In genomic region chr5:149367249-149367971, GRCh38 we compare ENCODE assay signal across 8 cellular contexts. TPM values are rescaled to one million over a fixed set of nuclear protein-coding genes. Genes with fewer than 3 reads are reported as not detected.
DNase-seq lines count a peak whose midpoint lies in the region; ATAC-seq lines count a peak whose summit lies in the region.

No MANE protein-coding gene starts in this region.

- peaks cover 4 to 10% of the 10 kb centered on the region in 2 experiments for H3K27me3 ChIP-seq in mesenchymal stem cell (ENCODE audit: control insufficient read depth in 1 of 2, insufficient read depth in 1 of 2, low read length in 2 of 2)

- H2AK5ac ChIP-seq in mesenchymal stem cell (ENCODE audit: low read length, severe bottlenecking): no peak overlapping the region

- peak overlapping the region; percentile 73 for H4K8ac ChIP-seq in mesenchymal stem cell (ENCODE audit: low read length)

- no peaks in the 10 kb centered on the region for H3K9me3 ChIP-seq in mesenchymal stem cell (ENCODE audit: control insufficient read depth, low read length)

- no peaks in the 10 kb centered on the region for H3K27me3 Mint-ChIP-seq in activated CD4-positive, alpha-beta T cell treated with anti-CD3 and anti-CD28 coated beads for 36 hours

- POLR2A ChIA-PET in activated CD4-positive, alpha-beta T cell treated with anti-CD3 and anti-CD28 coated beads for 36 hours (lab: Charles Lee): interaction anchor here (0.8 kb wide), 1 partner anchor 69 kb away, joined by 4 read pairs; no protein-coding TSS in a partner anchor

- no peak overlapping the region for H3K14ac ChIP-seq in mesenchymal stem cell (ENCODE audit: low read length in 2 of 2)

- peak overlapping the region; percentile 75 to 80 for H2BK12ac ChIP-seq in mesenchymal stem cell (ENCODE audit: low read length in 2 of 2)

- H3K4me1 ChIP-seq in mesenchymal stem cell (ENCODE audit: control insufficient read depth, insufficient read depth, low read depth, low read length): peaks cover 4% of the 10 kb centered on the region

- CTCF ChIA-PET in activated CD4-positive, alpha-beta T cell treated with anti-CD3 and anti-CD28 coated beads for 36 hours (lab: Charles Lee): interaction anchor here (0.6 to 6.5 kb wide), 27 partner anchors 7 to 572 kb away, joined by 3 to 84 read pairs (median 5); partner anchors contain the start of genes GRPEL2 and PCYOX1L

- WGBS in mesenchymal stem cell: 32% methylated on average over 14 of the region's 14 CpGs

- H3K18ac ChIP-seq in mesenchymal stem cell (ENCODE audit: low read depth in 1 of 2, low read length in 2 of 2): peak overlapping the region; percentile 46 to 58

- no peak overlapping the region for H3K4me3 ChIP-seq in mesenchymal stem cell (ENCODE audit: insufficient read depth in 1 of 2, low read depth in 1 of 2, low read length in 2 of 2)

- H3K9ac ChIP-seq in mesenchymal stem cell (ENCODE audit: low read length): no peak overlapping the region

- H3K4me2 ChIP-seq in mesenchymal stem cell (ENCODE audit: low read length, poor library complexity, severe bottlenecking): no peak overlapping the region

- no peaks in the 10 kb centered on the region for H3K79me1 ChIP-seq in mesenchymal stem cell (replicated peaks; ENCODE audit: low read length, poor library complexity, severe bottlenecking)

- H3K27ac ChIP-seq in mesenchymal stem cell (ENCODE audit: low read length, poor library complexity, severe bottlenecking): no peak overlapping the region

- ATAC-seq in GM18502 (IDR thresholded peaks at IDR 0.05; ENCODE audit: poor library complexity, unreplicated experiment) (peak; percentile 77), HG03095 (IDR thresholded peaks at IDR 0.05; ENCODE audit: unreplicated experiment) (peak; percentile 79)
- peak; percentile 65 for ATAC-seq in activated CD4-positive, alpha-beta T cell treated with anti-CD3 and anti-CD28 coated beads for 36 hours
- no peak for ATAC-seq in stimulated activated naive CD8-positive, alpha-beta T cell treated with anti-CD3 and anti-CD28 coated beads, Interleukin-15, Interleukin-2, amounts not matched to agents 100 U/mL and 50 U/mL, for 24 hours

- H4K91ac ChIP-seq in mesenchymal stem cell (ENCODE audit: low read length): peak overlapping the region; percentile 37

- H2AFZ ChIP-seq in mesenchymal stem cell (ENCODE audit: low read depth, low read length): no peak overlapping the region

- intact Hi-C loops in activated CD4-positive, alpha-beta T cell treated with anti-CD3 and anti-CD28 coated beads for 36 hours (cut with DNase I, micrococcal nuclease): loop anchor here in 1 of 2 experiments (5.0 kb wide), 2 partner anchors 65 to 195 kb away; no protein-coding TSS in a partner anchor

- H3K4ac ChIP-seq in mesenchymal stem cell (ENCODE audit: low read depth in 1 of 2, low read length in 2 of 2): peak overlapping the region; percentile 45 to 70

- H3K4me3 Mint-ChIP-seq in activated CD4-positive, alpha-beta T cell treated with anti-CD3 and anti-CD28 coated beads for 36 hours: no peak overlapping the region

- peak; percentile 85 for DNase-seq in AG08396 (ENCODE audit: low spot score)
- peak; percentile 22 for DNase-seq in NCI-H524 treated with DMSO at 0.1 percent for 48 hours (lab: John Stamatoyannopoulos, UW)
- peak; percentile 71 for DNase-seq in activated CD4-positive, alpha-beta T cell treated with anti-CD3 and anti-CD28 coated beads for 36 hours
- DNase-seq in dermis blood vessel endothelial cell: peak; percentile 83
- DNase-seq in mesenchymal stem cell: peak; percentile 82
- peak; percentile 61 for DNase-seq in stimulated activated naive CD8-positive, alpha-beta T cell treated with anti-CD3 and anti-CD28 coated beads, Interleukin-15, Interleukin-2, amounts not matched to agents 100 U/mL and 50 U/mL, for 24 hours

- H3K23ac ChIP-seq in mesenchymal stem cell (ENCODE audit: low read length in 2 of 2): no peak overlapping the region

- H3K36me3 ChIP-seq in mesenchymal stem cell (ENCODE audit: control insufficient read depth in 1 of 2, insufficient read depth in 2 of 2, low read depth in 1 of 2, low read length in 2 of 2): no peaks in the 10 kb centered on the region

- no peaks in the 10 kb centered on the region for H3K9me3 Mint-ChIP-seq in activated CD4-positive, alpha-beta T cell treated with anti-CD3 and anti-CD28 coated beads for 36 hours (ENCODE audit: low read depth)

- H3K36me3 Mint-ChIP-seq in activated CD4-positive, alpha-beta T cell treated with anti-CD3 and anti-CD28 coated beads for 36 hours (ENCODE audit: low read depth): peaks cover 11% of the 10 kb centered on the region

- H2BK5ac ChIP-seq in mesenchymal stem cell (ENCODE audit: low read depth, low read length, poor library complexity, severe bottlenecking): no peak overlapping the region

- H2BK15ac ChIP-seq in mesenchymal stem cell (ENCODE audit: low read depth, poor library complexity, severe bottlenecking): peak overlapping the region; percentile 44

- H3K27ac Mint-ChIP-seq in activated CD4-positive, alpha-beta T cell treated with anti-CD3 and anti-CD28 coated beads for 36 hours: no peak overlapping the region

- H3K4me1 Mint-ChIP-seq in activated CD4-positive, alpha-beta T cell treated with anti-CD3 and anti-CD28 coated beads for 36 hours: peaks cover 7% of the 10 kb centered on the region

- peak overlapping the region; percentile 45 for H2BK120ac ChIP-seq in mesenchymal stem cell (ENCODE audit: low read depth, low read length)

RNA-seq across cellular contexts. Expression of gene PCYOX1L, which starts 9.6 kb away (rescaled TPM):
- 10 to 100 TPM; 17.5 to 18.8 TPM for total RNA-seq in activated CD4-positive, alpha-beta T cell treated with anti-CD3 and anti-CD28 coated beads for 36 hours
- 14.8 and 16.5 TPM in 2 replicates for total RNA-seq in dermis blood vessel endothelial cell
- 13.0 TPM for polyA plus RNA-seq in mesenchymal stem cell (2013, experiment 1 of 2)
- 13.3 TPM for polyA plus RNA-seq in mesenchymal stem cell (2013, experiment 2 of 2)

RNA-seq across cellular contexts. Expression of gene IL17B, which starts 11.7 kb away (rescaled TPM):
- total RNA-seq in activated CD4-positive, alpha-beta T cell treated with anti-CD3 and anti-CD28 coated beads for 36 hours: not detected
- not detected in 2 replicates for total RNA-seq in dermis blood vessel endothelial cell
- 6.6 TPM for polyA plus RNA-seq in mesenchymal stem cell (2013, experiment 1 of 2)
- 6.3 TPM for polyA plus RNA-seq in mesenchymal stem cell (2013, experiment 2 of 2)

RNA-seq across cellular contexts. Expression of gene GRPEL2, which starts 22.1 kb away (rescaled TPM):
- total RNA-seq in activated CD4-positive, alpha-beta T cell treated with anti-CD3 and anti-CD28 coated beads for 36 hours: 10 to 100 TPM; 27.1 to 37.2 TPM
- total RNA-seq in dermis blood vessel endothelial cell: 44.3 and 61.9 TPM in 2 replicates
- polyA plus RNA-seq in mesenchymal stem cell (2013, experiment 1 of 2): 9.4 TPM
- 9.1 TPM for polyA plus RNA-seq in mesenchymal stem cell (2013, experiment 2 of 2)

Comparison
In these comparisons a context has a peak if more than half of its experiments do, and no peak if none do; other contexts are left out.
1. DNase-seq: peak in every context shown above with its lines; median percentile 85 in AG08396; 83 in dermis blood vessel endothelial cell; 82 in mesenchymal stem cell; 71 in activated CD4-positive, alpha-beta T cell treated with anti-CD3 and anti-CD28 coated beads for 36 hours; 61 in stimulated activated naive CD8-positive, alpha-beta T cell treated with anti-CD3 and anti-CD28 coated beads, Interleukin-15, Interleukin-2, amounts not matched to agents 100 U/mL and 50 U/mL, for 24 hours; 22 in NCI-H524 treated with DMSO at 0.1 percent for 48 hours.